ENCODE assay signal across 1 cellular context in genomic region chr16:80265624-80266306, GRCh38.
TF ChIP-seq lines count a peak whose summit lies in the region.

No MANE protein-coding gene starts in this region.

TF ChIP-seq in HepG2, 621 proteins besides CTCF, POLR2A, EP300 and RAD21 (continued from another document and continues in another):
- TF ChIP-seq, protein P1, sequence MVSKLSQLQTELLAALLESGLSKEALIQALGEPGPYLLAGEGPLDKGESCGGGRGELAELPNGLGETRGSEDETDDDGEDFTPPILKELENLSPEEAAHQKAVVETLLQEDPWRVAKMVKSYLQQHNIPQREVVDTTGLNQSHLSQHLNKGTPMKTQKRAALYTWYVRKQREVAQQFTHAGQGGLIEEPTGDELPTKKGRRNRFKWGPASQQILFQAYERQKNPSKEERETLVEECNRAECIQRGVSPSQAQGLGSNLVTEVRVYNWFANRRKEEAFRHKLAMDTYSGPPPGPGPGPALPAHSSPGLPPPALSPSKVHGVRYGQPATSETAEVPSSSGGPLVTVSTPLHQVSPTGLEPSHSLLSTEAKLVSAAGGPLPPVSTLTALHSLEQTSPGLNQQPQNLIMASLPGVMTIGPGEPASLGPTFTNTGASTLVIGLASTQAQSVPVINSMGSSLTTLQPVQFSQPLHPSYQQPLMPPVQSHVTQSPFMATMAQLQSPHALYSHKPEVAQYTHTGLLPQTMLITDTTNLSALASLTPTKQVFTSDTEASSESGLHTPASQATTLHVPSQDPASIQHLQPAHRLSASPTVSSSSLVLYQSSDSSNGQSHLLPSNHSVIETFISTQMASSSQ (IDR thresholded peaks at IDR 0.05; ENCODE audit: low read depth), result peak; percentile 77; the same call in 1 of the 2 replicates
- TF ChIP-seq, protein P1 (CRISPR knock-in tag; IDR thresholded peaks at IDR 0.05; ENCODE audit: borderline replicate concordance), result peak; percentile 83; the same call in 1 of the 2 replicates
- no peak for TF ChIP-seq NFE2 (CRISPR knock-in tag; IDR thresholded peaks at IDR 0.05)
- TF ChIP-seq ZNF629 (CRISPR knock-in tag; conservative IDR thresholded peaks at IDR 0.05), result peak; percentile 66
- no peak; the same call in 1 of the 2 replicates for TF ChIP-seq ZNF639 (CRISPR knock-in tag; conservative IDR thresholded peaks at IDR 0.05)
- TF ChIP-seq, protein P2, sequence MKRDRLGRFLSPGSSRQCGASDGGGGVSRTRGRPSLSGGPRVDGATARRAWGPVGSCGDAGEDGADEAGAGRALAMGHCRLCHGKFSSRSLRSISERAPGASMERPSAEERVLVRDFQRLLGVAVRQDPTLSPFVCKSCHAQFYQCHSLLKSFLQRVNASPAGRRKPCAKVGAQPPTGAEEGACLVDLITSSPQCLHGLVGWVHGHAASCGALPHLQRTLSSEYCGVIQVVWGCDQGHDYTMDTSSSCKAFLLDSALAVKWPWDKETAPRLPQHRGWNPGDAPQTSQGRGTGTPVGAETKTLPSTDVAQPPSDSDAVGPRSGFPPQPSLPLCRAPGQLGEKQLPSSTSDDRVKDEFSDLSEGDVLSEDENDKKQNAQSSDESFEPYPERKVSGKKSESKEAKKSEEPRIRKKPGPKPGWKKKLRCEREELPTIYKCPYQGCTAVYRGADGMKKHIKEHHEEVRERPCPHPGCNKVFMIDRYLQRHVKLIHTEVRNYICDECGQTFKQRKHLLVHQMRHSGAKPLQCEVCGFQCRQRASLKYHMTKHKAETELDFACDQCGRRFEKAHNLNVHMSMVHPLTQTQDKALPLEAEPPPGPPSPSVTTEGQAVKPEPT (CRISPR knock-in tag; IDR thresholded peaks at IDR 0.05; ENCODE audit: low read depth), result no peak
- no peak for TF ChIP-seq HES4 (CRISPR knock-in tag; IDR thresholded peaks at IDR 0.05; ENCODE audit: borderline replicate concordance)
- TF ChIP-seq ZNF850 (CRISPR knock-in tag; conservative IDR thresholded peaks at IDR 0.05), result no peak
- TF ChIP-seq, protein P3, sequence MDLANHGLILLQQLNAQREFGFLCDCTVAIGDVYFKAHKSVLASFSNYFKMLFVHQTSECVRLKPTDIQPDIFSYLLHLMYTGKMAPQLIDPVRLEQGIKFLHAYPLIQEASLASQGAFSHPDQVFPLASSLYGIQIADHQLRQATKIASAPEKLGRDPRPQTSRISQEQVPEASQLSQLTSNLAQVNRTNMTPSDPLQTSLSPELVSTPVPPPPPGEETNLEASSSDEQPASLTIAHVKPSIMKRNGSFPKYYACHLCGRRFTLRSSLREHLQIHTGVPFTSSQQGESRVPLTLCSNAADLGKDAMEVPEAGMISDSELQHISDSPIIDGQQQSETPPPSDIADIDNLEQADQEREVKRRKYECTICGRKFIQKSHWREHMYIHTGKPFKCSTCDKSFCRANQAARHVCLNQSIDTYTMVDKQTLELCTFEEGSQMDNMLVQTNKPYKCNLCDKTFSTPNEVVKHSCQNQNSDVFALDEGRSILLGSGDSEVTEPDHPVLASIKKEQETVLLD (CRISPR knock-in tag; IDR thresholded peaks at IDR 0.05; ENCODE audit: low read depth), result no peak
- TF ChIP-seq ZNF281 (CRISPR knock-in tag; IDR thresholded peaks at IDR 0.05; ENCODE audit: borderline replicate concordance), result peak; percentile 63; the same call in 1 of the 2 replicates
- no peak for TF ChIP-seq ZNF121 (CRISPR knock-in tag; IDR thresholded peaks at IDR 0.05)
- TF ChIP-seq, protein P4, sequence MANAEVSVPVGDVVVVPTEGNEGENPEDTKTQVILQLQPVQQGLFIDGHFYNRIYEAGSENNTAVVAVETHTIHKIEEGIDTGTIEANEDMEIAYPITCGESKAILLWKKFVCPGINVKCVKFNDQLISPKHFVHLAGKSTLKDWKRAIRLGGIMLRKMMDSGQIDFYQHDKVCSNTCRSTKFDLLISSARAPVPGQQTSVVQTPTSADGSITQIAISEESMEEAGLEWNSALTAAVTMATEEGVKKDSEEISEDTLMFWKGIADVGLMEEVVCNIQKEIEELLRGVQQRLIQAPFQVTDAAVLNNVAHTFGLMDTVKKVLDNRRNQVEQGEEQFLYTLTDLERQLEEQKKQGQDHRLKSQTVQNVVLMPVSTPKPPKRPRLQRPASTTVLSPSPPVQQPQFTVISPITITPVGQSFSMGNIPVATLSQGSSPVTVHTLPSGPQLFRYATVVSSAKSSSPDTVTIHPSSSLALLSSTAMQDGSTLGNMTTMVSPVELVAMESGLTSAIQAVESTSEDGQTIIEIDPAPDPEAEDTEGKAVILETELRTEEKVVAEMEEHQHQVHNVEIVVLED (CRISPR knock-in tag; IDR thresholded peaks at IDR 0.05; ENCODE audit: borderline replicate concordance), result peak; percentile 25; the same call in 1 of the 2 replicates
- 0 out of 2 replicates have a peak, but pooled peaks have one; percentile 15 for TF ChIP-seq SNAPC4 (CRISPR knock-in tag; IDR thresholded peaks at IDR 0.05)
- TF ChIP-seq ATF3 (CRISPR knock-in tag; IDR thresholded peaks at IDR 0.05), result peak; percentile 99
- TF ChIP-seq HMG20A (CRISPR knock-in tag; IDR thresholded peaks at IDR 0.05; ENCODE audit: borderline replicate concordance), result peak; percentile 98
- TF ChIP-seq, protein P5, sequence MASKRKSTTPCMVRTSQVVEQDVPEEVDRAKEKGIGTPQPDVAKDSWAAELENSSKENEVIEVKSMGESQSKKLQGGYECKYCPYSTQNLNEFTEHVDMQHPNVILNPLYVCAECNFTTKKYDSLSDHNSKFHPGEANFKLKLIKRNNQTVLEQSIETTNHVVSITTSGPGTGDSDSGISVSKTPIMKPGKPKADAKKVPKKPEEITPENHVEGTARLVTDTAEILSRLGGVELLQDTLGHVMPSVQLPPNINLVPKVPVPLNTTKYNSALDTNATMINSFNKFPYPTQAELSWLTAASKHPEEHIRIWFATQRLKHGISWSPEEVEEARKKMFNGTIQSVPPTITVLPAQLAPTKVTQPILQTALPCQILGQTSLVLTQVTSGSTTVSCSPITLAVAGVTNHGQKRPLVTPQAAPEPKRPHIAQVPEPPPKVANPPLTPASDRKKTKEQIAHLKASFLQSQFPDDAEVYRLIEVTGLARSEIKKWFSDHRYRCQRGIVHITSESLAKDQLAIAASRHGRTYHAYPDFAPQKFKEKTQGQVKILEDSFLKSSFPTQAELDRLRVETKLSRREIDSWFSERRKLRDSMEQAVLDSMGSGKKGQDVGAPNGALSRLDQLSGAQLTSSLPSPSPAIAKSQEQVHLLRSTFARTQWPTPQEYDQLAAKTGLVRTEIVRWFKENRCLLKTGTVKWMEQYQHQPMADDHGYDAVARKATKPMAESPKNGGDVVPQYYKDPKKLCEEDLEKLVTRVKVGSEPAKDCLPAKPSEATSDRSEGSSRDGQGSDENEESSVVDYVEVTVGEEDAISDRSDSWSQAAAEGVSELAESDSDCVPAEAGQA (IDR thresholded peaks at IDR 0.05; ENCODE audit: low read depth), result peak; percentile 73; the same call in 1 of the 2 replicates
- TF ChIP-seq, protein P5 (CRISPR knock-in tag; IDR thresholded peaks at IDR 0.05; ENCODE audit: borderline replicate concordance), result no peak
- TF ChIP-seq TGIF2 (CRISPR knock-in tag; IDR thresholded peaks at IDR 0.05), result peak; percentile 44; the same call in 1 of the 2 replicates
- TF ChIP-seq ZNF367 (CRISPR knock-in tag; IDR thresholded peaks at IDR 0.05; ENCODE audit: borderline replicate concordance), result no peak
- TF ChIP-seq HNF1B (CRISPR knock-in tag; IDR thresholded peaks at IDR 0.05), result peak; percentile 89
